In the genomic region with DNA sequence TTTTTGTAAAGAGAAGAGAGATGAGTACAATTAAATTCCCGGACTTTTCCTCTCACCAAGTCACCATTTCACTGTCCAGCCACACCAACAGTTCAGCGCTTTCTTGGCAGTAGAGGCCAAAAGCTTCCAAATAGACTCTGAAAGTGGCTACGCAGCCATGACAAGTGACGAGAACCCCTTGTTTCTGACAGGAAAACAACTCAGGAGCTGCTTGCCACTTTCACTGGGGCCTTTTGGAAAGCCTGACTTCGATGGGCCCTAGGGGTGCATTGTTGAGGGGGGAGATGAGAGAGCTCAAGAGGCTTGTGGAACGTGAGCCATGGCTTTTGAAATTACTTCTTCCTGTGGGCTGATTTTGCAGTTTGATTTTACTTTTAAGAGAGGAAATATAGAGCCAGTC, we compare ENCODE assay signal across 17 cellular contexts.
"Had no signal": no experiment of that assay in that cellular context is flagged by ENCODE, and none has a peak within 500 bp of the region (broad histone marks: within the 10 kb centered on the region; RNA-seq: fewer than 3 reads in every experiment).

No MANE protein-coding gene starts in this region.

- H3K36me3 ChIP-seq: ascending aorta, breast epithelium, pancreas had no signal

- H3K4me3 ChIP-seq: ascending aorta, breast epithelium, pancreas, smooth muscle cell, testis had no signal

- DNase-seq: activated CD4-positive, alpha-beta T cell treated with anti-CD3 and anti-CD28 coated beads, Interleukin-2, amount 50 U/mL, for 4 hours; activated gamma-delta T cell; cerebellar nuclear complex; cortex of kidney; erythroblast; foreskin melanocyte; hypothalamus; pancreas; stimulated activated CD4-positive, alpha-beta T cell treated with anti-CD3 and anti-CD28 coated beads, Interleukin-4, amount 100 ng/mL, for 24 hours; T-helper 2 cell; testis had no signal

- H3K9me3 ChIP-seq: ascending aorta, breast epithelium, pancreas, testis had no signal

- H3K4me1 ChIP-seq: ascending aorta, breast epithelium, pancreas had no signal

- ATAC-seq: pancreas; sciatic nerve; stimulated activated effector memory CD8-positive, alpha-beta T cell treated with anti-CD3 and anti-CD28 coated beads, Interleukin-12 subunit alpha, Interleukin-12 subunit beta, amount 100 ng/mL, for 72 hours had no signal

- H3K27ac ChIP-seq: ascending aorta, breast epithelium, pancreas, testis, VCaP had no signal

- H3K27me3 ChIP-seq: ascending aorta, breast epithelium, pancreas, testis had no signal
